ENCODE assay signal across 8 cellular contexts in the genomic region with DNA sequence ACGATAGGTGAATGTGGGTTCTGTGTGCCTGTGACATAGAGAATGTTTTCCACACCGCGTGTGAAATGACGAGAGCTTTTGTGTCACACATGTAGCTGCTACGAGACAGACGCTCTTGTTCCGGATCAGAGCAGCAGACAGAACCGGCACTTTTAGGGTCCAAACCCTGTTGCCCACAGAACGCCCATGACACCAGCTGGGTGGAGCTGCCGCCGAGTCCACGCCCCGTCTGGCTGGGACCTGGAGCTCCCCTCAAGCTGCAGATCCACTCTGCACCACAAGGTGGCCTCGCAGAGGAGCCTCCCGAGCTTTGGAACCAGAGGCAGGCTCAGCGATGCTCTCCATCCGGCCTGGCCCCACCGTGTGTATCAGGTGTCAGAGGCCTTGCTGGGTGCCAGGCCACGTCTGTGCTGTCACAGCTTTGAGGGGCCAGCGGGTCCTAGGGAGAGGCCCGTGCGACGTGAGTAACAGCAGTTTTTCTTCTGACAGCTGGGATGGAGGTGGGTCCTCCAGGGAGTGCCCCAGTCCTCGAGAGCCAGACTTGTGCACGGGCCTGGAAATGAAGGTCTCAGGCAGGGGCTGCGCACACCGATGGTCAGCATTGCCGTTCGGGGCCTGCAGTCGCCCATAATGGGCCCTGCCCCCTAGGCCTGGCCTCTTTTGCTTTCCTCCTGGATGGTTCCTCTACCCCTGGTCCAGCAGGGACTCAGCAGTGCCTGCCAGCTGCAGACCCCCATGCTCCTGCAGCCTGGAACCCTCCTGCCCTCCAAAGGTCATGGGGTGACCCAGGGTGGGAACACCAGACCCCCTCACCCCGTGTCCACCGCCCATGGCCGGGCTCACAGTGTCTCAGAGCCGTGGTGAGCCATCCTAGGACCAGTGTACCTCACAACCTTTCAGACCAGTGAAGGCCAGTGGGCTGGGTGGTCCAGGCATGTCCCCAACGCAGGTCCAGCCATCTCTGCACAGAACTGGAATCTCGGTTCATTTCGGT. TPM values are rescaled to one million over a fixed set of nuclear protein-coding genes. Genes with fewer than 3 reads are reported as not detected.
DNase-seq lines count a peak whose midpoint lies in the region; ATAC-seq, FAIRE-seq and TF ChIP-seq lines count a peak whose summit lies in the region.

No MANE protein-coding gene starts in this region.

- H3K27me3 ChIP-seq in keratinocyte (ENCODE audit: control insufficient read depth, extremely low read depth, insufficient read depth, low read length): peaks cover 45% of the 10 kb centered on the region

- ATAC-seq in GM18868 (IDR thresholded peaks at IDR 0.05; ENCODE audit: unreplicated experiment) (peak; percentile 92), HG03097 (IDR thresholded peaks at IDR 0.05; ENCODE audit: low FRiP score, unreplicated experiment) (peak; percentile 76)

- no peak overlapping the region for H3K9ac ChIP-seq in keratinocyte (ENCODE audit: control insufficient read depth, extremely low read depth, insufficient read depth, low read length)

- peaks cover 4% of the 10 kb centered on the region for H4K20me1 ChIP-seq in keratinocyte (ENCODE audit: control insufficient read depth, extremely low read depth, insufficient read depth, low read length)

- no peaks in the 10 kb centered on the region for H3K36me3 ChIP-seq in keratinocyte (ENCODE audit: control insufficient read depth in 2 of 2, extremely low read depth in 1 of 2, insufficient read depth in 2 of 2, low read length in 2 of 2)

- dilution Hi-C loops in keratinocyte (cut with MboI; ENCODE audit: extremely low pct_ligation_motif_present, low sequenced_read_pairs): no loop called here

- DNase-seq in AG09309 (ENCODE audit: low read depth) (peak; percentile 45), NCI-H2196 treated with DMSO at 0.1 percent for 48 hours (lab: John Stamatoyannopoulos, UW; ENCODE audit: unreplicated experiment) (peak; percentile 90), cardiac fibroblast (ENCODE audit: low read depth in 2 of 2) (peak; percentile 85 to 87), keratinocyte (ENCODE audit: low read depth, low spot score) (peak; percentile 33)
- DNase-seq in activated CD4-positive, CD25-positive, alpha-beta regulatory T cell (lab: John Stamatoyannopoulos, UW): peak; percentile 71 to 85 (median 74)
- peak; percentile 93 for DNase-seq in stimulated activated CD4-positive, alpha-beta T cell treated with anti-CD3 and anti-CD28 coated beads, Interleukin-15, amount 100 ng/mL, for 24 hours

- H3K4me3 ChIP-seq in AG09309 (ENCODE audit: control insufficient read depth, low read depth, low read length) (peak overlapping the region; percentile 24), cardiac fibroblast (replicated peaks in 1 of 2; ENCODE audit: low read depth in 2 of 2, low read length in 2 of 2) (no peak overlapping the region), keratinocyte (ENCODE audit: control insufficient read depth in 2 of 3, extremely low read depth in 1 of 3, insufficient read depth in 2 of 3, low read depth in 1 of 3, low read length in 3 of 3) (peak overlapping the region in 1 of 3 experiments; percentile 4)

- peak overlapping the region; percentile 68 for H3K4me2 ChIP-seq in keratinocyte (ENCODE audit: control insufficient read depth, extremely low read depth, insufficient read depth, low read depth, low read length)

- H3K9me1 ChIP-seq in keratinocyte (ENCODE audit: control insufficient read depth, extremely low read depth, insufficient read depth, low read length): no peaks in the 10 kb centered on the region

- peak; percentile 92 for TF ChIP-seq CTCF in AG09309 (IDR thresholded peaks at IDR 0.05; ENCODE audit: control insufficient read depth, insufficient read depth, low read depth, low read length, missing control alignments)
- TF ChIP-seq CTCF in cardiac fibroblast (IDR thresholded peaks at IDR 0.05; ENCODE audit: low read depth, low read length): peak; percentile 96
- TF ChIP-seq CTCF in keratinocyte (optimal IDR thresholded peaks at IDR 0.05 in 1 of 3, IDR thresholded peaks at IDR 0.05 in 1 of 3, conservative IDR thresholded peaks at IDR 0.05 in 1 of 3; ENCODE audit: extremely low read depth in 1 of 3, insufficient read depth in 2 of 3, low read length in 3 of 3): peak; percentile 87 to 97 (median 93)

- H3K4me1 ChIP-seq in keratinocyte (ENCODE audit: control insufficient read depth, extremely low read depth, insufficient read depth, low read length): peaks cover 2% of the 10 kb centered on the region

- no peak overlapping the region for H3K27ac ChIP-seq in keratinocyte (ENCODE audit: control insufficient read depth, insufficient read depth, low read length)

- H3K79me2 ChIP-seq in keratinocyte (ENCODE audit: control insufficient read depth, insufficient read depth, low read length): no peaks in the 10 kb centered on the region

- FAIRE-seq in keratinocyte (lab: Jason Lieb, UNC): peak; percentile 62

- peak overlapping the region; percentile 59 for H2AFZ ChIP-seq in keratinocyte (ENCODE audit: control insufficient read depth, low read length)

- no peaks in the 10 kb centered on the region for H3K9me3 ChIP-seq in keratinocyte (ENCODE audit: control insufficient read depth, low read depth, low read length)

RNA-seq across cellular contexts. Expression of a gene that starts 2.5 kb away (rescaled TPM):
- polyA plus RNA-seq in keratinocyte: not detected in 3 replicates
- not detected for polyA plus RNA-seq in keratinocyte (2011; ENCODE audit: low read depth)
- not detected in 2 replicates for polyA plus RNA-seq in keratinocyte (2011; cell fraction: cytosol; rRNA removed)
- not detected in 2 replicates for polyA plus RNA-seq in keratinocyte (2011; cell fraction: nucleus; rRNA removed)
- polyA plus RNA-seq in keratinocyte (2012; ENCODE audit: low replicate concordance): not detected in 2 replicates
- polyA minus RNA-seq in keratinocyte: not detected in 3 replicates
- polyA minus RNA-seq in keratinocyte (2011; cell fraction: cytosol; rRNA and poly(A)+ RNA removed): not detected
- not detected in 2 replicates for polyA minus RNA-seq in keratinocyte (2011; cell fraction: nucleus; rRNA and poly(A)+ RNA removed)

RNA-seq across cellular contexts. Expression of a gene that starts 29.2 kb away (rescaled TPM):
- polyA plus RNA-seq in keratinocyte: 4.6 to 5.7 TPM (median 4.9 TPM) in 3 replicates
- 5.7 TPM for polyA plus RNA-seq in keratinocyte (2011; ENCODE audit: low read depth)
- 4.1 TPM in 2 replicates for polyA plus RNA-seq in keratinocyte (2011; cell fraction: cytosol; rRNA removed)
- polyA plus RNA-seq in keratinocyte (2011; cell fraction: nucleus; rRNA removed): 10.1 and 11.2 TPM in 2 replicates
- 3.9 and 5.3 TPM in 2 replicates for polyA plus RNA-seq in keratinocyte (2012; ENCODE audit: low replicate concordance)
- 2.8 to 4.7 TPM (median 3.9 TPM) in 3 replicates for polyA minus RNA-seq in keratinocyte
- 3.6 TPM for polyA minus RNA-seq in keratinocyte (2011; cell fraction: cytosol; rRNA and poly(A)+ RNA removed)
- 4.2 and 6.7 TPM in 2 replicates for polyA minus RNA-seq in keratinocyte (2011; cell fraction: nucleus; rRNA and poly(A)+ RNA removed)

RNA-seq across cellular contexts. Expression of a gene that starts 29.3 kb away (rescaled TPM):
- 118 to 179 TPM (median 178 TPM) in 3 replicates for polyA plus RNA-seq in keratinocyte
- 79.2 TPM for polyA plus RNA-seq in keratinocyte (2011; ENCODE audit: low read depth)
- polyA plus RNA-seq in keratinocyte (2011; cell fraction: cytosol; rRNA removed): 93.4 and 117 TPM in 2 replicates
- 213 and 214 TPM in 2 replicates for polyA plus RNA-seq in keratinocyte (2011; cell fraction: nucleus; rRNA removed)
- 133 and 179 TPM in 2 replicates for polyA plus RNA-seq in keratinocyte (2012; ENCODE audit: low replicate concordance)
- 232 to 318 TPM (median 239 TPM) in 3 replicates for polyA minus RNA-seq in keratinocyte
- polyA minus RNA-seq in keratinocyte (2011; cell fraction: cytosol; rRNA and poly(A)+ RNA removed): 144 TPM
- polyA minus RNA-seq in keratinocyte (2011; cell fraction: nucleus; rRNA and poly(A)+ RNA removed): 112 and 144 TPM in 2 replicates

Comparison
In these comparisons a context has a peak if more than half of its experiments do, and no peak if none do; other contexts are left out.
1. DNase-seq: peak in every context shown above with its lines; median percentile 93 in stimulated activated CD4-positive, alpha-beta T cell treated with anti-CD3 and anti-CD28 coated beads, Interleukin-15, amount 100 ng/mL, for 24 hours; 90 in NCI-H2196 treated with DMSO at 0.1 percent for 48 hours; 86 in cardiac fibroblast; 74 in activated CD4-positive, CD25-positive, alpha-beta regulatory T cell; 45 in AG09309; 33 in keratinocyte.